In genomic region chr2:162343492-162343823, GRCh38 we compare ENCODE assay signal across 8 cellular contexts. TPM values are rescaled to one million over a fixed set of nuclear protein-coding genes. Genes with fewer than 3 reads are reported as not detected.
DNase-seq lines count a peak whose midpoint lies in the region; ATAC-seq and TF ChIP-seq lines count a peak whose summit lies in the region.

No MANE protein-coding gene starts in this region.

- H3K27me3 Mint-ChIP-seq in T-helper 17 cell: no peaks in the 10 kb centered on the region
- no peaks in the 10 kb centered on the region for H3K27me3 Mint-ChIP-seq in stimulated activated memory B cell treated with anti-CD40 and anti-IgM and Interleukin-4, amounts not matched to agents 10 μg/mL and 1 μg/mL and 100 μg/mL, for 72 hours

- ATAC-seq in T-helper 17 cell (no peak), GM19035 (IDR thresholded peaks at IDR 0.05; ENCODE audit: unreplicated experiment) (no peak)
- ATAC-seq in stimulated activated memory B cell treated with anti-CD40 and anti-IgM and Interleukin-4, amounts not matched to agents 10 μg/mL and 1 μg/mL and 100 μg/mL, for 72 hours: no peak

- H3K79me2 ChIP-seq in GM23248 (ENCODE audit: insufficient read depth): no peaks in the 10 kb centered on the region
- H3K79me2 ChIP-seq in hepatocyte: peaks cover 22% of the 10 kb centered on the region

- peak overlapping the region; percentile 93 for H3K4me3 Mint-ChIP-seq in T-helper 17 cell
- peak overlapping the region; percentile 82 for H3K4me3 Mint-ChIP-seq in stimulated activated memory B cell treated with anti-CD40 and anti-IgM and Interleukin-4, amounts not matched to agents 10 μg/mL and 1 μg/mL and 100 μg/mL, for 72 hours

- peaks cover 13% of the 10 kb centered on the region for H3K4me1 Mint-ChIP-seq in T-helper 17 cell
- peaks cover 5% of the 10 kb centered on the region for H3K4me1 Mint-ChIP-seq in stimulated activated memory B cell treated with anti-CD40 and anti-IgM and Interleukin-4, amounts not matched to agents 10 μg/mL and 1 μg/mL and 100 μg/mL, for 72 hours

- TF ChIP-seq CTCF in hepatocyte (IDR thresholded peaks at IDR 0.05; ENCODE audit: poor library complexity): no peak
- TF ChIP-seq CTCF in BE2C (IDR thresholded peaks at IDR 0.05; ENCODE audit: low read depth, low read length): no peak

- H4K20me1 ChIP-seq in GM23248 (ENCODE audit: insufficient read depth) (no peaks in the 10 kb centered on the region), hepatocyte (ENCODE audit: insufficient read depth, poor library complexity, severe bottlenecking) (no peaks in the 10 kb centered on the region)

- WGBS in GM23248 (ENCODE audit: low coverage in 1 of 2, low lambda C conversion rate in 2 of 2, missing lambda C conversion rate in 2 of 2), 2 experiments: 33 to 47% methylated on average over 4 of the region's 4 CpGs
- 57% methylated on average over 4 of the region's 4 CpGs for WGBS in hepatocyte (ENCODE audit: low lambda C conversion rate, missing lambda C conversion rate)

- H2AFZ ChIP-seq in GM23248: peak overlapping the region; percentile 92
- H2AFZ ChIP-seq in hepatocyte: peak overlapping the region; percentile 70

- peak overlapping the region; percentile 71 for H3K4me2 ChIP-seq in GM23248 (ENCODE audit: unreplicated experiment)
- H3K4me2 ChIP-seq in hepatocyte: peak overlapping the region; percentile 71

- H3K9ac ChIP-seq in GM23248: no peak overlapping the region

- H3K27me3 ChIP-seq in GM23248 (replicated peaks; ENCODE audit: insufficient read depth) (0 out of 2 replicates have a peak, but pooled peaks cover 9% of the 10 kb centered on the region), hepatocyte (no peaks in the 10 kb centered on the region), BE2C (no peaks in the 10 kb centered on the region)

- H3K27ac Mint-ChIP-seq in T-helper 17 cell: peak overlapping the region; percentile 34
- H3K27ac Mint-ChIP-seq in stimulated activated memory B cell treated with anti-CD40 and anti-IgM and Interleukin-4, amounts not matched to agents 10 μg/mL and 1 μg/mL and 100 μg/mL, for 72 hours: peak overlapping the region; percentile 33

- H3K4me1 ChIP-seq in GM23248 (ENCODE audit: insufficient read depth) (no peaks in the 10 kb centered on the region), hepatocyte (ENCODE audit: insufficient read depth) (no peaks in the 10 kb centered on the region), BE2C (no peaks in the 10 kb centered on the region)

- no peak for DNase-seq in GM23248
- no peak for DNase-seq in T-helper 17 cell
- no peak for DNase-seq in hepatocyte (ENCODE audit: low spot score)
- DNase-seq in BE2C: no peak
- no peak for DNase-seq in HuH-7.5 (ENCODE audit: low spot score)
- no peak for DNase-seq in middle frontal gyrus (ENCODE audit: extremely low spot score, low spot score)

- H3K36me3 Mint-ChIP-seq in T-helper 17 cell (ENCODE audit: low read depth): peaks cover 2% of the 10 kb centered on the region
- no peaks in the 10 kb centered on the region for H3K36me3 Mint-ChIP-seq in stimulated activated memory B cell treated with anti-CD40 and anti-IgM and Interleukin-4, amounts not matched to agents 10 μg/mL and 1 μg/mL and 100 μg/mL, for 72 hours

- H3K9me3 Mint-ChIP-seq in stimulated activated memory B cell treated with anti-CD40 and anti-IgM and Interleukin-4, amounts not matched to agents 10 μg/mL and 1 μg/mL and 100 μg/mL, for 72 hours: no peaks in the 10 kb centered on the region

- H3K9me3 ChIP-seq in GM23248 (ENCODE audit: low read depth): no peaks in the 10 kb centered on the region
- H3K9me3 ChIP-seq in T-helper 17 cell (ENCODE audit: control insufficient read depth, low read length, poor library complexity, severe bottlenecking): no peaks in the 10 kb centered on the region
- no peaks in the 10 kb centered on the region for H3K9me3 ChIP-seq in hepatocyte (ENCODE audit: low read depth)
- no peaks in the 10 kb centered on the region for H3K9me3 ChIP-seq in BE2C

- no peak overlapping the region for H3K27ac ChIP-seq in GM23248
- H3K27ac ChIP-seq in hepatocyte: no peak overlapping the region

- H3K4me3 ChIP-seq in GM23248: peak overlapping the region; percentile 83
- H3K4me3 ChIP-seq in hepatocyte: peak overlapping the region; percentile 11
- H3K4me3 ChIP-seq in BE2C (ENCODE audit: low read depth, low read length): no peak overlapping the region

- H3K36me3 ChIP-seq in GM23248 (ENCODE audit: low read depth): no peaks in the 10 kb centered on the region
- H3K36me3 ChIP-seq in hepatocyte (replicated peaks; ENCODE audit: insufficient read depth, low read depth): no peaks in the 10 kb centered on the region
- H3K36me3 ChIP-seq in BE2C: no peaks in the 10 kb centered on the region

- H3F3A ChIP-seq in GM23248 (ENCODE audit: insufficient read depth): no peaks in the 10 kb centered on the region

- H3K9me2 ChIP-seq in GM23248 (ENCODE audit: insufficient read depth): no peaks in the 10 kb centered on the region
- H3K9me2 ChIP-seq in hepatocyte (replicated peaks; ENCODE audit: insufficient read depth): no peaks in the 10 kb centered on the region

- in situ Hi-C loops in GM23248 (cut with MboI): no loop called here

RNA-seq across cellular contexts. Expression of gene GCA, which starts 0.5 kb away (rescaled TPM):
- 1.6 and 3.0 TPM in 2 replicates for total RNA-seq in GM23248 (2014; rRNA removed; shearing (Covaris generic))
- polyA plus RNA-seq in GM23248 (2016; fragmentation: Nextera tagmentation; extraction: Ambion mirVana) (1.6 TPM in 2 replicates), hepatocyte (29.2 and 30.3 TPM in 2 replicates)
- total RNA-seq in T-helper 17 cell (1 to 10 TPM; 6.9 to 7.1 TPM), hepatocyte (33.2 and 43.2 TPM in 2 replicates)
- 8.6 TPM for polyA plus RNA-seq in BE2C (2012; ENCODE audit: insufficient read depth, insufficient read length, low read depth)

RNA-seq across cellular contexts. Expression of gene IFIH1, which starts 25.0 kb away (rescaled TPM):
- 1.6 and 2.0 TPM in 2 replicates for total RNA-seq in GM23248 (2014; rRNA removed; shearing (Covaris generic))
- polyA plus RNA-seq in GM23248 (2016; fragmentation: Nextera tagmentation; extraction: Ambion mirVana): 0.66 and 1.3 TPM in 2 replicates
- total RNA-seq in T-helper 17 cell: 10 to 100 TPM; 50.3 to 56.0 TPM
- total RNA-seq in hepatocyte: 6.2 and 10.1 TPM in 2 replicates
- polyA plus RNA-seq in hepatocyte: 1.7 and 7.1 TPM in 2 replicates
- not detected for polyA plus RNA-seq in BE2C (2012; ENCODE audit: insufficient read depth, insufficient read length, low read depth)
